Comparison of ENCODE assay signal across 8 cellular contexts in the genomic region with DNA sequence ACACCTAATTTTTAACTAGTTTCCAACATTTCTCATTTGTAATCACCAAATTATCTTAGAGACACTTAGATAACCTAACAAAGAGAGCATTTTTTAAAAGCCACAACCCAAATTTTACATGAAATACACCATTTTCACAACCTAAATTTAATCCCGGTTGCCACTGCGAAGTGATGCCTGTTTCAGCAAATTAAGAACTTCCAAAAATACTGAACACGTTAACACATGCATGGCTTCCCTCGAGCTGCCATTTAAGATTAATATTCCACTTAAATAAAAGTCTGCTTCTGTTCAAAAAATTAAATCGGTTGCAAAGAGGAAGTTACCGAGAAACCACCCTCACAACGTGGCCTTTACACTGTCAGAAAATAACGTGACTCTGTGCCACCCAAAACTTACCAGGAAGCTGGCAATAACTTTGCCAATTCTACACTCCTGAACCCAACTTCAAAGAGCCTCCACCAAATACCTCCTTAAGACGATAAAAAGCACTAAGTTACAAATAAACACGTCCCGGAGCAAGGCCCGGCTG. TPM values are rescaled to one million over a fixed set of nuclear protein-coding genes. Genes with fewer than 3 reads are reported as not detected.
DNase-seq lines count a peak whose midpoint lies in the region; ATAC-seq and TF ChIP-seq lines count a peak whose summit lies in the region.

No MANE protein-coding gene starts in this region.

- in situ Hi-C loops in T47D (cut with HindIII; ENCODE audit: low pct_unique_long_range_greater_than_20kb, low sequenced_read_pairs) = no loop called here

- TF ChIP-seq CTCF in lower lobe of right lung (IDR thresholded peaks at IDR 0.05) (no peak), tibial artery (IDR thresholded peaks at IDR 0.05) (no peak)

- H3K4me3 ChIP-seq in lower lobe of right lung = peak overlapping the region; percentile 74
- H3K4me3 ChIP-seq in tibial artery = peak overlapping the region; percentile 81 to 91

- H3K27me3 ChIP-seq in lower lobe of right lung (ENCODE audit: low read depth) (no peaks in the 10 kb centered on the region), tibial artery (no peaks in the 10 kb centered on the region)

- H3K27ac ChIP-seq in lower lobe of right lung (peak overlapping the region; percentile 94), tibial artery (peak overlapping the region; percentile 92 to 99)

- intact Hi-C loops in lower lobe of right lung (cut with DNase I) (loop anchor here (5.0 to 10.0 kb wide), 2 partner anchors 141 to 161 kb away; no protein-coding TSS in a partner anchor), tibial artery (cut with DNase I; ENCODE audit: low total_unique reads) (loop anchor here (10.0 kb wide), 3 partner anchors 399 to 1129 kb away; no protein-coding TSS in a partner anchor)

- peaks cover 14% of the 10 kb centered on the region for H3K36me3 Mint-ChIP-seq in activated T-cell treated with anti-CD3 and anti-CD28 coated beads, Interleukin-2, amount 50 U/mL, for 4 hours (ENCODE audit: insufficient read depth)

- H3K4me3 Mint-ChIP-seq in activated T-cell treated with anti-CD3 and anti-CD28 coated beads, Interleukin-2, amount 50 U/mL, for 4 hours = peak overlapping the region; percentile 90

- no peaks in the 10 kb centered on the region for H3K9me3 Mint-ChIP-seq in activated T-cell treated with anti-CD3 and anti-CD28 coated beads, Interleukin-2, amount 50 U/mL, for 4 hours

- H3K36me3 ChIP-seq in lower lobe of right lung (no peaks in the 10 kb centered on the region), tibial artery (no peaks in the 10 kb centered on the region)

- ATAC-seq in activated T-cell treated with anti-CD3 and anti-CD28 coated beads, Interleukin-2, amount 50 U/mL, for 4 hours = peak; percentile 0 to 2
- peak in 1 of 2 donors; percentile 4 for ATAC-seq in lower lobe of right lung
- no peak for ATAC-seq in GM21447 (IDR thresholded peaks at IDR 0.05; ENCODE audit: unreplicated experiment)

- H3K4me1 ChIP-seq in lower lobe of right lung (peaks cover 46% of the 10 kb centered on the region), tibial artery (peaks cover 0 to 36% (median 13%) of the 10 kb centered on the region in 4 donors)

- peak; percentile 29 for DNase-seq in activated T-cell treated with anti-CD3 and anti-CD28 coated beads, Interleukin-2, amount 50 U/mL, for 4 hours
- no peak for DNase-seq in activated T-cell treated with anti-CD3 and anti-CD28 coated beads for 4 hours
- peak; percentile 87 for DNase-seq in NOMO-1 treated with DMSO at 0.1 percent for 48 hours (lab: John Stamatoyannopoulos, UW; ENCODE audit: unreplicated experiment)
- DNase-seq in T47D (ENCODE audit: low read depth in 1 of 2, low spot score in 1 of 2) = peak; percentile 63 to 86
- no peak for DNase-seq in lower lobe of right lung
- DNase-seq in tibial artery = no peak
- no peak for DNase-seq in D341Med (ENCODE audit: low spot score)

- H3K9me3 ChIP-seq in lower lobe of right lung (no peaks in the 10 kb centered on the region), tibial artery (no peaks in the 10 kb centered on the region)

- H3K27me3 Mint-ChIP-seq in activated T-cell treated with anti-CD3 and anti-CD28 coated beads, Interleukin-2, amount 50 U/mL, for 4 hours (ENCODE audit: low read depth) = no peaks in the 10 kb centered on the region

- H3K4me1 Mint-ChIP-seq in activated T-cell treated with anti-CD3 and anti-CD28 coated beads, Interleukin-2, amount 50 U/mL, for 4 hours (ENCODE audit: low read depth) = peaks cover 65% of the 10 kb centered on the region

RNA-seq across cellular contexts. Expression of gene TBL1XR1, which starts 1.3 kb away (rescaled TPM):
- total RNA-seq in activated T-cell treated with anti-CD3 and anti-CD28 coated beads, Interleukin-2, amount 50 U/mL, for 4 hours = 100 to 1,000 TPM; 141 to 161 (median 154) TPM
- total RNA-seq in lower lobe of right lung = 160 TPM

Comparison
In these comparisons a context has a peak if more than half of its experiments do, and no peak if none do; other contexts are left out.
1. DNase-seq: peak in activated T-cell treated with anti-CD3 and anti-CD28 coated beads, Interleukin-2, amount 50 U/mL, for 4 hours (single experiment), NOMO-1 treated with DMSO at 0.1 percent for 48 hours (single experiment) and T47D (2 of 2); none in activated T-cell treated with anti-CD3 and anti-CD28 coated beads for 4 hours (single experiment), lower lobe of right lung (single experiment), tibial artery (0 of 2) and D341Med (single experiment).